8 cellular contexts compared by ENCODE assay signal in genomic region chr10:52779541-52780390, GRCh38. TPM values are rescaled to one million over a fixed set of nuclear protein-coding genes. Genes with fewer than 3 reads are reported as not detected.
A peak's percentile ranks its signal among the peaks of the same experiment; 100 is the strongest.
DNase-seq lines count a peak whose midpoint lies in the region; ATAC-seq and TF ChIP-seq lines count a peak whose summit lies in the region.

No MANE protein-coding gene starts in this region.

- peaks cover 15% of the 10 kb centered on the region for H3K27me3 Mint-ChIP-seq in Calu3 (ENCODE audit: unreplicated experiment)

- TF ChIP-seq CTCF in Calu3 (IDR thresholded peaks at IDR 0.05; ENCODE audit: unreplicated experiment) (peak; percentile 86), gastrocnemius medialis (IDR thresholded peaks at IDR 0.05 in 4 of 5, conservative IDR thresholded peaks at IDR 0.05 in 1 of 5) (peak; percentile 31 to 68 (median 60))

- no peak overlapping the region for H3K4me3 ChIP-seq in gastrocnemius medialis

- intact Hi-C loops in Calu3 (cut with micrococcal nuclease; ENCODE audit: unreplicated experiment) (loop anchor here (1.0 kb wide), 3 partner anchors 38 to 471 kb away; no protein-coding TSS in a partner anchor), gastrocnemius medialis (cut with DNase I; ENCODE audit: low total_unique reads) (no loop called here)

- no peaks in the 10 kb centered on the region for H3K4me1 Mint-ChIP-seq in Calu3 (ENCODE audit: low read depth, unreplicated experiment)

- no peaks in the 10 kb centered on the region for H3K36me3 ChIP-seq in gastrocnemius medialis

- CTCF ChIA-PET in Calu3 (lab: Charles Lee) = interaction anchor here (0.8 to 0.9 kb wide), 2 partner anchors 39 to 135 kb away, joined by 4 to 6 read pairs; no protein-coding TSS in a partner anchor

- DNase-seq in Calu3 = peak; percentile 87
- DNase-seq in NOMO-1 treated with DMSO at 0.1 percent for 48 hours (lab: John Stamatoyannopoulos, UW; ENCODE audit: unreplicated experiment) = peak; percentile 38
- DNase-seq in amygdala (lab: John Stamatoyannopoulos, UW) = peak in 37 of 56 donors; percentile 8 to 75 (median 30)
- peak; percentile 67 for DNase-seq in hepatic stellate cell (ENCODE audit: low spot score)
- DNase-seq in gastrocnemius medialis = no peak
- no peak for DNase-seq in NCI-H1048 (lab: John Stamatoyannopoulos, UW)

- no peaks in the 10 kb centered on the region for H3K9me3 Mint-ChIP-seq in Calu3 (ENCODE audit: low read depth, unreplicated experiment)

- in situ Hi-C loops in gastrocnemius medialis (cut with MboI; ENCODE audit: low sequenced_read_pairs in 4 of 4) = no loop called here

- BruUV-seq in Calu3 (replicated peaks; lab: Mats Ljungman, UMichigan) = no TSS peak

- TF ChIP-seq POLR2A in gastrocnemius medialis (IDR thresholded peaks at IDR 0.05) = no peak

- H3K4me1 ChIP-seq in gastrocnemius medialis = no peaks in the 10 kb centered on the region

- peaks cover 0 to 3% (median 2%) of the 10 kb centered on the region in 3 donors for H3K27me3 ChIP-seq in gastrocnemius medialis

- no peaks in the 10 kb centered on the region for H3K36me3 Mint-ChIP-seq in Calu3 (ENCODE audit: insufficient read depth, unreplicated experiment)

- H3K27ac Mint-ChIP-seq in Calu3 (ENCODE audit: unreplicated experiment) = no peak overlapping the region

- H3K4me3 Mint-ChIP-seq in Calu3 (ENCODE audit: low read depth, unreplicated experiment) = no peak overlapping the region

- ATAC-seq in GM19025 (IDR thresholded peaks at IDR 0.05; ENCODE audit: low read depth, unreplicated experiment) (peak; percentile 72), HG03064 (IDR thresholded peaks at IDR 0.05; ENCODE audit: low read depth, unreplicated experiment) (peak; percentile 71), gastrocnemius medialis (peak in 1 of 2 donors; percentile 69)

- no peaks in the 10 kb centered on the region for H3K9me3 ChIP-seq in gastrocnemius medialis

- no peak overlapping the region for H3K27ac ChIP-seq in gastrocnemius medialis

RNA-seq across cellular contexts. Expression of gene MBL2, which starts 7.2 kb away (rescaled TPM):
- total RNA-seq in Calu3 (2022) = not detected in 2 replicates
- total RNA-seq in gastrocnemius medialis = under 1 TPM in 2 of 4 donors, not detected in 2; 0.07 to 0.11 TPM

Comparison
In these comparisons a context has a peak if more than half of its experiments do, and no peak if none do; other contexts are left out.
1. DNase-seq: peak in Calu3 (single experiment), NOMO-1 treated with DMSO at 0.1 percent for 48 hours (single experiment), amygdala (37 of 56) and hepatic stellate cell (single experiment); none in gastrocnemius medialis (0 of 2) and NCI-H1048 (single experiment).